ENCODE assay signal across 1 cellular context in the genomic region with DNA sequence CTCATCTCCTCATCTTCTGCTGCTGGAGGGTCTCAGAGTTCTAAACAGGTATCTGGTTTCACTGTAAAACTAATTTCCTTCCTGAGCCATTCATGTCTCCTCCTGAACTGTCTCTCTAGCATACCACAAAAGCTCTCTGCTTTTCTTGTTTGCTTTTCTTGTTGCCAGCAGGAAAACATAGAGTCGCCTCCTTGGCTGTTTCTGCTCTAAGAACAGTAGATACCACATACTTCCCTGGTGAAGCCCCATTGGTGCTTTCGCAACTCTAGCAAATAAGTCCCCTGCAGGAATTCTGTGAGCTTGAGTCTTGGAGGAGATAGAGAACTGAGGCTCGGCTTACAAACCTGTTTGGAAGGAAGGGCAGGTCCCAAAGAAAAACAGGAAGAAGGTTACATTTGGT.
TF ChIP-seq lines count a peak whose summit lies in the region.

No MANE protein-coding gene starts in this region.

TF ChIP-seq in K562, 482 proteins besides CTCF, POLR2A, EP300 and RAD21:
- no peak for TF ChIP-seq NUFIP1 (IDR thresholded peaks at IDR 0.05; ENCODE audit: partially characterized antibody)
- no peak for TF ChIP-seq DACH1 (IDR thresholded peaks at IDR 0.05; ENCODE audit: partially characterized antibody)
- peak; percentile 60 for TF ChIP-seq CEBPB (tag; IDR thresholded peaks at IDR 0.05)
